26 cellular contexts compared by ENCODE assay signal in genomic region chr4:143458966-143459365, GRCh38.
"Had no signal": no experiment of that assay in that cellular context is flagged by ENCODE, and none has a peak within 500 bp of the region (broad histone marks: within the 10 kb centered on the region; RNA-seq: fewer than 3 reads in every experiment).

No MANE protein-coding gene starts in this region.

- H3K27ac Mint-ChIP-seq: immature natural killer cell; nephron; stimulated activated naive B cell treated with anti-CD40 and anti-IgM and Interleukin-4, amounts not matched to agents 10 μg/mL and 1 μg/mL and 100 μg/mL, for 72 hours; stimulated activated naive CD8-positive, alpha-beta T cell treated with anti-CD3 and anti-CD28 coated beads, Interleukin-15, amount 100 ng/mL, for 72 hours had no signal

- H3K9me3 Mint-ChIP-seq: immature natural killer cell; naive B cell; nephron; stimulated activated naive B cell treated with anti-CD40 and anti-IgM and Interleukin-4, amounts not matched to agents 10 μg/mL and 1 μg/mL and 100 μg/mL, for 72 hours; stimulated activated naive CD8-positive, alpha-beta T cell treated with anti-CD3 and anti-CD28 coated beads, Interleukin-15, amount 100 ng/mL, for 72 hours had no signal

- DNase-seq: colonic mucosa; effector CD8-positive, alpha-beta T cell; foreskin fibroblast; glutamatergic neuron; immature natural killer cell; left colon; left ventricle myocardium superior; mesenchymal stem cell; midbrain; naive B cell; occipital lobe; psoas muscle; retina; right lobe of liver; stimulated activated CD4-positive, alpha-beta T cell treated with anti-CD3 and anti-CD28 coated beads, Interleukin-2, amount 100 ng/mL, for 24 hours; stimulated activated CD4-positive, alpha-beta T cell treated with anti-CD3 and anti-CD28 coated beads, Interleukin-4, amount 100 ng/mL, for 4 hours; stimulated activated naive B cell treated with anti-CD40 and anti-IgM and Interleukin-4, amounts not matched to agents 10 μg/mL and 1 μg/mL and 100 μg/mL, for 72 hours; stimulated activated naive CD8-positive, alpha-beta T cell treated with anti-CD3 and anti-CD28 coated beads, Interleukin-15, amount 100 ng/mL, for 72 hours; testis; upper lobe of right lung had no signal

- H3K4me1 Mint-ChIP-seq: naive B cell; nephron; stimulated activated naive B cell treated with anti-CD40 and anti-IgM and Interleukin-4, amounts not matched to agents 10 μg/mL and 1 μg/mL and 100 μg/mL, for 72 hours; stimulated activated naive CD8-positive, alpha-beta T cell treated with anti-CD3 and anti-CD28 coated beads, Interleukin-15, amount 100 ng/mL, for 72 hours had no signal

- H3K27me3 Mint-ChIP-seq: naive B cell; stimulated activated naive B cell treated with anti-CD40 and anti-IgM and Interleukin-4, amounts not matched to agents 10 μg/mL and 1 μg/mL and 100 μg/mL, for 72 hours; stimulated activated naive CD8-positive, alpha-beta T cell treated with anti-CD3 and anti-CD28 coated beads, Interleukin-15, amount 100 ng/mL, for 72 hours had no signal

- H3K4me3 ChIP-seq: colonic mucosa, gastroesophageal sphincter, lung, psoas muscle, right lobe of liver, testis, tibial nerve, upper lobe of right lung, vagina had no signal

- ATAC-seq: esophagus mucosa; gastroesophageal sphincter; left colon; left ventricle myocardium superior; psoas muscle; right lobe of liver; stimulated activated naive B cell treated with anti-CD40 and anti-IgM and Interleukin-4, amounts not matched to agents 10 μg/mL and 1 μg/mL and 100 μg/mL, for 72 hours; stimulated activated naive CD8-positive, alpha-beta T cell treated with anti-CD3 and anti-CD28 coated beads, Interleukin-15, amount 100 ng/mL, for 72 hours; upper lobe of right lung had no signal

- H3K4me3 Mint-ChIP-seq: immature natural killer cell; naive B cell; nephron; stimulated activated naive B cell treated with anti-CD40 and anti-IgM and Interleukin-4, amounts not matched to agents 10 μg/mL and 1 μg/mL and 100 μg/mL, for 72 hours; stimulated activated naive CD8-positive, alpha-beta T cell treated with anti-CD3 and anti-CD28 coated beads, Interleukin-15, amount 100 ng/mL, for 72 hours had no signal
